Comparison of ENCODE assay signal across 3 cellular contexts in genomic region chr9:65418966-65419365, GRCh38.
A peak's percentile ranks its signal among the peaks of the same experiment; 100 is the strongest.
DNase-seq lines count a peak whose midpoint lies in the region.
"Not testable (repeated sequence)": the region's sequence is repeated elsewhere in the genome, so short reads cannot be mapped to it uniquely, and the experiment has no call there.

No MANE protein-coding gene starts in this region.

- DNase-seq in G401 (ENCODE audit: low spot score) (peak; percentile 72), cerebellar cortex (ENCODE audit: low spot score) (peak; percentile 68), cerebellum (ENCODE audit: low spot score) (peak; percentile 4)

- in situ Hi-C loops in G401 (cut with HindIII; ENCODE audit: low sequenced_read_pairs) = not testable (repeated sequence)

Comparison
In these comparisons a context has a peak if more than half of its experiments do, and no peak if none do; other contexts are left out.
1. DNase-seq: peak in every context shown above with its lines; median percentile 72 in G401; 68 in cerebellar cortex; 4 in cerebellum.